Comparison of ENCODE assay signal across 1 cellular context in genomic region chr17:82291582-82292250, GRCh38.
TF ChIP-seq lines count a peak whose summit lies in the region.

No MANE protein-coding gene starts in this region.

TF ChIP-seq in GM23338, 12 proteins besides CTCF, POLR2A, EP300 and RAD21 (continued from another document):
- TF ChIP-seq, protein P1, sequence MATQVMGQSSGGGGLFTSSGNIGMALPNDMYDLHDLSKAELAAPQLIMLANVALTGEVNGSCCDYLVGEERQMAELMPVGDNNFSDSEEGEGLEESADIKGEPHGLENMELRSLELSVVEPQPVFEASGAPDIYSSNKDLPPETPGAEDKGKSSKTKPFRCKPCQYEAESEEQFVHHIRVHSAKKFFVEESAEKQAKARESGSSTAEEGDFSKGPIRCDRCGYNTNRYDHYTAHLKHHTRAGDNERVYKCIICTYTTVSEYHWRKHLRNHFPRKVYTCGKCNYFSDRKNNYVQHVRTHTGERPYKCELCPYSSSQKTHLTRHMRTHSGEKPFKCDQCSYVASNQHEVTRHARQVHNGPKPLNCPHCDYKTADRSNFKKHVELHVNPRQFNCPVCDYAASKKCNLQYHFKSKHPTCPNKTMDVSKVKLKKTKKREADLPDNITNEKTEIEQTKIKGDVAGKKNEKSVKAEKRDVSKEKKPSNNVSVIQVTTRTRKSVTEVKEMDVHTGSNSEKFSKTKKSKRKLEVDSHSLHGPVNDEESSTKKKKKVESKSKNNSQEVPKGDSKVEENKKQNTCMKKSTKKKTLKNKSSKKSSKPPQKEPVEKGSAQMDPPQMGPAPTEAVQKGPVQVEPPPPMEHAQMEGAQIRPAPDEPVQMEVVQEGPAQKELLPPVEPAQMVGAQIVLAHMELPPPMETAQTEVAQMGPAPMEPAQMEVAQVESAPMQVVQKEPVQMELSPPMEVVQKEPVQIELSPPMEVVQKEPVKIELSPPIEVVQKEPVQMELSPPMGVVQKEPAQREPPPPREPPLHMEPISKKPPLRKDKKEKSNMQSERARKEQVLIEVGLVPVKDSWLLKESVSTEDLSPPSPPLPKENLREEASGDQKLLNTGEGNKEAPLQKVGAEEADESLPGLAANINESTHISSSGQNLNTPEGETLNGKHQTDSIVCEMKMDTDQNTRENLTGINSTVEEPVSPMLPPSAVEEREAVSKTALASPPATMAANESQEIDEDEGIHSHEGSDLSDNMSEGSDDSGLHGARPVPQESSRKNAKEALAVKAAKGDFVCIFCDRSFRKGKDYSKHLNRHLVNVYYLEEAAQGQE (IDR thresholded peaks at IDR 0.05; ENCODE audit: unreplicated experiment) = no peak
- no peak for TF ChIP-seq CREB1 (CRISPR knock-in tag; IDR thresholded peaks at IDR 0.05; ENCODE audit: low read depth)
- no peak for TF ChIP-seq STAT1 (IDR thresholded peaks at IDR 0.05; ENCODE audit: unreplicated experiment)
- no peak for TF ChIP-seq EZH2phosphoT487 (IDR thresholded peaks at IDR 0.05; ENCODE audit: unreplicated experiment)
